Comparison of ENCODE assay signal across 26 cellular contexts in the genomic region with DNA sequence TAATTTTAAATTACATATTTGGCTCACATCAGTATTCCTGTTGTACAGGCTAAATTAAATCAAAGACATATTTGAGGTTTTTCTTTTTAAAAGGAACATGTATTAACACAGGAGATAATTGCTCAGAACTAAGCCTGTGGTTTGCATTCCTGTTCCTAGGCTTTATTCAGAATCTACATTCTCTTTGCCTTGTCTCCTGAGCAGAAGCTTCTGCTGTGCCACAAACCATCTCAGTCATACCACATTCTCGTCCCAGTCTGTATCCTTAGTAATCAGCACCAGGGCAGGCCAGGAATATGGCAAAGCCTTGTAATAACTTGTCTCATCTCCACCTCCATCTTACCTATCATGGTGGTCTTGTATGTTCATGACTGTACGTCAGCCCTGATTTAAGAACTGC.
DNase-seq lines count a peak whose midpoint lies in the region; ATAC-seq and TF ChIP-seq lines count a peak whose summit lies in the region.
"Had no signal": no experiment of that assay in that cellular context is flagged by ENCODE, and none has a peak within 500 bp of the region (broad histone marks: within the 10 kb centered on the region; RNA-seq: fewer than 3 reads in every experiment).

No MANE protein-coding gene starts in this region.

- no peak overlapping the region for H3K27ac Mint-ChIP-seq in T-helper 17 cell
- H3K27ac Mint-ChIP-seq: CD4-positive, alpha-beta memory T cell; GM23338; H9; HFFc6 had no signal

- DNase-seq in EH (ENCODE audit: low read depth) (peak; percentile 6), amniotic epithelial cell (ENCODE audit: low read depth) (peak; percentile 71), foreskin keratinocyte (peak; percentile 11 to 67), retinal pigment epithelial cell (ENCODE audit: low read depth) (peak; percentile 8), HEK293T (ENCODE audit: extremely low spot score) (no peak), T-helper 17 cell (no peak), T1000 (lab: John Stamatoyannopoulos, UW) (no peak)
- DNase-seq: AML-193; CD4-positive, alpha-beta memory T cell; COR-L47; DMS53; H9; HFFc6; Kasumi-1; MM.1S; NCI-H1092; NCI-H1417 treated with DMSO at 0.1 percent for 48 hours; NCI-H1694 treated with DMSO at 0.1 percent for 48 hours; NCI-H2081; NCI-H2227 treated with DMSO at 0.1 percent for 48 hours; NCI-H526 treated with DMSO at 0.1 percent for 48 hours; Right ventricle myocardium superior; RPMI8226 had no signal

- no peaks in the 10 kb centered on the region for H3K27me3 ChIP-seq in foreskin keratinocyte
- H3K27me3 ChIP-seq: BLaER1 treated with 17β-estradiol and CSF1 and Interleukin-3, amounts not matched to agents 10 nM and 100 nM had no signal

- CTCF ChIA-PET in HEK293T (lab: Yijun Ruan, JAX): no interaction called here

- ATAC-seq in foreskin keratinocyte (no peak), T-helper 17 cell (no peak)
- ATAC-seq: GM23338 had no signal

- no peaks in the 10 kb centered on the region for H3K4me1 ChIP-seq in foreskin keratinocyte
- H3K4me1 ChIP-seq: BLaER1 treated with 17β-estradiol and CSF1 and Interleukin-3, amounts not matched to agents 10 nM and 100 nM had no signal

- POLR2A ChIA-PET in HEK293T (lab: Yijun Ruan, JAX): no interaction called here

- no peak overlapping the region for H3K4me3 Mint-ChIP-seq in T-helper 17 cell
- H3K4me3 Mint-ChIP-seq: CD4-positive, alpha-beta memory T cell; GM23338; H9; HFFc6 had no signal

- H3K27me3 Mint-ChIP-seq in T-helper 17 cell: no peaks in the 10 kb centered on the region

- no peak overlapping the region for H3K27ac ChIP-seq in foreskin keratinocyte
- H3K27ac ChIP-seq: BLaER1 treated with 17β-estradiol and CSF1 and Interleukin-3, amounts not matched to agents 10 nM and 100 nM had no signal

- no peaks in the 10 kb centered on the region for H3K36me3 Mint-ChIP-seq in T-helper 17 cell (ENCODE audit: low read depth)
- H3K36me3 Mint-ChIP-seq: CD4-positive, alpha-beta memory T cell had no signal

- H3K4me3 ChIP-seq in retinal pigment epithelial cell (ENCODE audit: low read length): no peak overlapping the region
- H3K4me3 ChIP-seq: BLaER1 treated with 17β-estradiol and CSF1 and Interleukin-3, amounts not matched to agents 10 nM and 100 nM; GM23338; K562 had no signal

- H3K9me3 ChIP-seq in T-helper 17 cell (ENCODE audit: control insufficient read depth, low read length, poor library complexity, severe bottlenecking): no peaks in the 10 kb centered on the region
- H3K9me3 ChIP-seq: BLaER1 treated with 17β-estradiol and CSF1 and Interleukin-3, amounts not matched to agents 10 nM and 100 nM had no signal

- H3K4me1 Mint-ChIP-seq in T-helper 17 cell: no peaks in the 10 kb centered on the region
- H3K4me1 Mint-ChIP-seq: CD4-positive, alpha-beta memory T cell had no signal

- no peak for TF ChIP-seq CTCF in foreskin keratinocyte (conservative IDR thresholded peaks at IDR 0.05)
- TF ChIP-seq CTCF in retinal pigment epithelial cell (conservative IDR thresholded peaks at IDR 0.05; ENCODE audit: low read depth, low read length): no peak

TF ChIP-seq in HEK293T, 16 proteins besides CTCF, POLR2A, EP300 and RAD21:
- TF ChIP-seq, protein P1, sequence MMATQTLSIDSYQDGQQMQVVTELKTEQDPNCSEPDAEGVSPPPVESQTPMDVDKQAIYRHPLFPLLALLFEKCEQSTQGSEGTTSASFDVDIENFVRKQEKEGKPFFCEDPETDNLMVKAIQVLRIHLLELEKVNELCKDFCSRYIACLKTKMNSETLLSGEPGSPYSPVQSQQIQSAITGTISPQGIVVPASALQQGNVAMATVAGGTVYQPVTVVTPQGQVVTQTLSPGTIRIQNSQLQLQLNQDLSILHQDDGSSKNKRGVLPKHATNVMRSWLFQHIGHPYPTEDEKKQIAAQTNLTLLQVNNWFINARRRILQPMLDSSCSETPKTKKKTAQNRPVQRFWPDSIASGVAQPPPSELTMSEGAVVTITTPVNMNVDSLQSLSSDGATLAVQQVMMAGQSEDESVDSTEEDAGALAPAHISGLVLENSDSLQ (IDR thresholded peaks at IDR 0.05): no peak
- no peak for TF ChIP-seq HDGF (IDR thresholded peaks at IDR 0.05; ENCODE audit: borderline replicate concordance)
- TF ChIP-seq TARDBP (IDR thresholded peaks at IDR 0.05): no peak
- TF ChIP-seq ZNF384 (IDR thresholded peaks at IDR 0.05): no peak
- TF ChIP-seq LEF1 (IDR thresholded peaks at IDR 0.05; ENCODE audit: borderline replicate concordance): no peak
- TF ChIP-seq ARNT (IDR thresholded peaks at IDR 0.05): no peak
- TF ChIP-seq FOXM1 (IDR thresholded peaks at IDR 0.05; ENCODE audit: borderline replicate concordance): no peak
- TF ChIP-seq FOXK2 (IDR thresholded peaks at IDR 0.05): no peak
- TF ChIP-seq ELF4 (IDR thresholded peaks at IDR 0.05): no peak
- no peak for TF ChIP-seq CTBP1 (IDR thresholded peaks at IDR 0.05; ENCODE audit: borderline replicate concordance)
- TF ChIP-seq FOXA1 (IDR thresholded peaks at IDR 0.05): no peak
- no peak for TF ChIP-seq SUZ12 (IDR thresholded peaks at IDR 0.05)
- TF ChIP-seq SP1 (IDR thresholded peaks at IDR 0.05): no peak
- TF ChIP-seq NFRKB (IDR thresholded peaks at IDR 0.05): no peak
- TF ChIP-seq L3MBTL2 (conservative IDR thresholded peaks at IDR 0.05): no peak
- no peak for TF ChIP-seq BHLHE40 (IDR thresholded peaks at IDR 0.05; ENCODE audit: borderline replicate concordance)

Comparison
In these comparisons a context has a peak if more than half of its experiments do, and no peak if none do; other contexts are left out.
1. DNase-seq: peak in EH (single experiment), amniotic epithelial cell (single experiment), foreskin keratinocyte (2 of 2) and retinal pigment epithelial cell (single experiment); none in HEK293T (single experiment), T-helper 17 cell (0 of 3) and T1000 (single experiment).